ENCODE assay signal across 9 cellular contexts in the genomic region with DNA sequence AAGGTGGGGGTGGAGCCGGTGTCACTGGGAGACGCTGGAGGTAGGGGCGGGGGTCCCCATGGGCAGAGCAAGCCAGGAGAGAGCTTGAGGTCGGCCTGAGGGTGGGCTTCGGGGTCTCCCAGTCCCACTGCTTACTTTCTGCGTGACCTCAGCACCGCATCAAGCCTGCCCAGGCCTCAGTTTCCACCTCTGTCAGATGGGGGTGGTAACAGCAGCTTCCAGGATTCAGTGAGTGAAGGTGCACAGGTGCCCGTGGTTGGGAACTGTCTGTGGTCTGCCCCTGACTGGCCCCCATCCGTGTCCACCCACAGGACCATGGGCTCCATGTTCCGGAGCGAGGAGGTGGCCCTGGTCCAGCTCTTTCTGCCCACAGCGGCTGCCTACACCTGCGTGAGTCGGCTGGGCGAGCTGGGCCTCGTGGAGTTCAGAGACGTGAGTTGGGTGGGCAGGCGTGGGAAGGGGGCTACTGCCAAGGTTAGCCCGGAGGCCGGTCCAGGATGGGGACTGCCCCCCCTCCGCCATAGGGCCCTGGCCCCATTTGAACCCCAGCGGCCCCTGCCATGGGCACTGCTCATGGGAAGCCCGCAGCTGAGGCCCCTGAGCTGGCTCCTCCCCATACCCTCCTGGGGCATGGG. TPM values are rescaled to one million over a fixed set of nuclear protein-coding genes. Genes with fewer than 3 reads are reported as not detected.
DNase-seq lines count a peak whose midpoint lies in the region; ATAC-seq and TF ChIP-seq lines count a peak whose summit lies in the region.
"Had no signal": no experiment of that assay in that cellular context is flagged by ENCODE, and none has a peak within 500 bp of the region (broad histone marks: within the 10 kb centered on the region; RNA-seq: fewer than 3 reads in every experiment).

No MANE protein-coding gene starts in this region.

- ATAC-seq in gastroesophageal sphincter (no peak), HG03095 (IDR thresholded peaks at IDR 0.05; ENCODE audit: unreplicated experiment) (no peak), GM18870 (IDR thresholded peaks at IDR 0.05; ENCODE audit: unreplicated experiment) (no peak)

- 23 to 50% methylated on average over 4 to 5 of the region's 23 CpGs for WGBS in gastroesophageal sphincter (ENCODE audit: low coverage in 1 of 2), 2 donors
- 70 to 81% (median 77%) methylated on average over 18 to 23 of the region's 23 CpGs for WGBS in spleen, 5 donors

- TF ChIP-seq EP300 in gastroesophageal sphincter (IDR thresholded peaks at IDR 0.05) = no peak

- H3K27me3 ChIP-seq in H7 (ENCODE audit: control insufficient read depth, insufficient read depth, low read length) (no peaks in the 10 kb centered on the region), gastroesophageal sphincter (no peaks in the 10 kb centered on the region), spleen (replicated peaks in 1 of 7) (no peaks in the 10 kb centered on the region)

- peak overlapping the region; percentile 73 for H3K27ac ChIP-seq in VCaP
- peak overlapping the region; percentile 69 to 92 (median 86) for H3K27ac ChIP-seq in gastroesophageal sphincter
- peak overlapping the region; percentile 85 to 97 (median 92) for H3K27ac ChIP-seq in spleen

- H3K9me3 ChIP-seq in gastroesophageal sphincter = no peaks in the 10 kb centered on the region
- H3K9me3 ChIP-seq in spleen = no peaks in the 10 kb centered on the region

- intact Hi-C loops in spleen (cut with DNase I; ENCODE audit: low total_unique reads) = no loop called here

- no peaks in the 10 kb centered on the region for H3K36me3 ChIP-seq in H7 (replicated peaks; ENCODE audit: control insufficient read depth, insufficient read depth, low read length)
- peaks cover 0 to 58% of the 10 kb centered on the region in 2 donors for H3K36me3 ChIP-seq in gastroesophageal sphincter
- peaks cover 0 to 53% (median 48%) of the 10 kb centered on the region in 6 donors for H3K36me3 ChIP-seq in spleen

- no peak for TF ChIP-seq POLR2A in gastroesophageal sphincter (IDR thresholded peaks at IDR 0.05)
- TF ChIP-seq POLR2A in spleen (IDR thresholded peaks at IDR 0.05) = no peak

- no peak for TF ChIP-seq CTCF in VCaP (conservative IDR thresholded peaks at IDR 0.05)
- TF ChIP-seq CTCF in gastroesophageal sphincter (IDR thresholded peaks at IDR 0.05) = no peak
- no peak for TF ChIP-seq CTCF in spleen (IDR thresholded peaks at IDR 0.05 in 8 of 11, conservative IDR thresholded peaks at IDR 0.05 in 3 of 11)

- H3K4me3 ChIP-seq in H7 (ENCODE audit: insufficient read depth, low read depth, low read length) (no peak overlapping the region), gastroesophageal sphincter (peak overlapping the region; percentile 60 to 70), spleen (peak overlapping the region; percentile 67 to 97 (median 86))

- DNase-seq in H7 (peak; percentile 71), spleen (peak; percentile 84), AG08396 (ENCODE audit: low spot score) (no peak), H4 (ENCODE audit: low spot score) (no peak)
- DNase-seq: midbrain had no signal

- H3K4me1 ChIP-seq in gastroesophageal sphincter (peaks cover 4 to 79% (median 24%) of the 10 kb centered on the region in 3 donors), spleen (peaks cover 37 to 75% (median 62%) of the 10 kb centered on the region in 6 donors)

RNA-seq across cellular contexts. Expression of gene TCIRG1, which starts 2.2 kb away (rescaled TPM):
- total RNA-seq in H7 (2014; rRNA removed; shearing (Covaris generic)) = 44.7 and 62.9 TPM in 2 replicates
- total RNA-seq in gastroesophageal sphincter (100 to 1,000 TPM in 1 of 4 donors, 10 to 100 TPM in 3; 44.5 to 140 (median 81.2) TPM), spleen (100 to 1,000 TPM; 286 to 540 (median 360) TPM)
- polyA plus RNA-seq in spleen = 100 to 1,000 TPM; 199 to 707 (median 698) TPM
- total RNA-seq in H4 (2014; rRNA removed; shearing (Covaris generic)) = 12.5 and 13.1 TPM in 2 replicates

RNA-seq across cellular contexts. Expression of gene NDUFS8, which starts 10.6 kb away (rescaled TPM):
- 277 and 299 TPM in 2 replicates for total RNA-seq in H7 (2014; rRNA removed; shearing (Covaris generic))
- total RNA-seq in gastroesophageal sphincter = 100 to 1,000 TPM; 145 to 203 (median 159) TPM
- 100 to 1,000 TPM in 2 of 7 donors, 10 to 100 TPM in 5; 75.4 to 125 (median 91.5) TPM for total RNA-seq in spleen
- 100 to 1,000 TPM in 2 of 3 donors, 10 to 100 TPM in 1; 94.8 to 132 (median 105) TPM for polyA plus RNA-seq in spleen
- total RNA-seq in H4 (2014; rRNA removed; shearing (Covaris generic)) = 138 and 167 TPM in 2 replicates

RNA-seq across cellular contexts. Expression of gene ALDH3B1, which starts 30.9 kb away (rescaled TPM):
- total RNA-seq in H7 (2014; rRNA removed; shearing (Covaris generic)) = 0.35 and 0.37 TPM in 2 replicates
- 10 to 100 TPM in 2 of 4 donors, 1 to 10 TPM in 2; 6.4 to 15.1 (median 11.2) TPM for total RNA-seq in gastroesophageal sphincter
- total RNA-seq in spleen = 10 to 100 TPM; 24.8 to 46.8 (median 37.8) TPM
- polyA plus RNA-seq in spleen = 10 to 100 TPM in 1 of 3 donors, 1 to 10 TPM in 2; 7.8 to 16.4 (median 7.9) TPM
- total RNA-seq in H4 (2014; rRNA removed; shearing (Covaris generic)) = 17.0 and 19.9 TPM in 2 replicates

RNA-seq across cellular contexts. Expression of gene UNC93B1, which starts 37.2 kb away (rescaled TPM):
- total RNA-seq in H7 (2014; rRNA removed; shearing (Covaris generic)) = 26.2 and 28.3 TPM in 2 replicates
- total RNA-seq in gastroesophageal sphincter (10 to 100 TPM; 12.6 to 33.0 (median 26.1) TPM), spleen (100 to 1,000 TPM; 110 to 151 (median 128) TPM)
- 100 to 1,000 TPM; 112 to 192 (median 162) TPM for polyA plus RNA-seq in spleen
- 28.0 and 28.7 TPM in 2 replicates for total RNA-seq in H4 (2014; rRNA removed; shearing (Covaris generic))

Comparison
In these comparisons a context has a peak if more than half of its experiments do, and no peak if none do; other contexts are left out.
1. DNase-seq: peak in H7 (single experiment) and spleen (single experiment); none in AG08396 (single experiment) and H4 (single experiment).
2. Peak in every context shown above with its lines, with median percentiles within 50 percentile points of each other: H3K27ac ChIP-seq.